1 cellular context compared by ENCODE assay signal in genomic region chr21:43865471-43866181, GRCh38.
TF ChIP-seq lines count a peak whose summit lies in the region.

No MANE protein-coding gene starts in this region.

TF ChIP-seq in HEK293, 187 proteins besides CTCF, POLR2A, EP300 and RAD21 (continued from another document and continues in another):
- TF ChIP-seq ZSCAN5A (tag by site-specific recombination; IDR thresholded peaks at IDR 0.05) (0 out of 2 replicates have a peak, but pooled peaks have one; percentile 22), SCRT1 (tag by site-specific recombination; IDR thresholded peaks at IDR 0.05; ENCODE audit: borderline replicate concordance) (no peak), ZFP69B (tag by site-specific recombination; IDR thresholded peaks at IDR 0.05) (no peak), BCL11A (tag by site-specific recombination; IDR thresholded peaks at IDR 0.05; ENCODE audit: low read depth) (peak; percentile 17; the same call in 1 of the 2 replicates), ZNF488 (tag by site-specific recombination; IDR thresholded peaks at IDR 0.05) (no peak), ZSCAN4 (tag by site-specific recombination; IDR thresholded peaks at IDR 0.05) (no peak), PBX3 (CRISPR knock-in tag; IDR thresholded peaks at IDR 0.05) (no peak), ZNF549 (tag by site-specific recombination; IDR thresholded peaks at IDR 0.05) (no peak), ZNF664 (tag by site-specific recombination; IDR thresholded peaks at IDR 0.05) (no peak), BCL11B (tag by site-specific recombination; IDR thresholded peaks at IDR 0.05; ENCODE audit: low read depth) (no peak; the same call in 1 of the 2 replicates), RBAK (tag by site-specific recombination; IDR thresholded peaks at IDR 0.05) (no peak), KLF9 (tag by site-specific recombination; IDR thresholded peaks at IDR 0.05; ENCODE audit: low read depth) (peak; percentile 9; the same call in 1 of the 2 replicates), ZNF292 (tag by site-specific recombination; IDR thresholded peaks at IDR 0.05; ENCODE audit: borderline replicate concordance, low read depth) (no peak), ZNF211 (tag by site-specific recombination; IDR thresholded peaks at IDR 0.05; ENCODE audit: low read depth) (no peak), ZNF677 (tag by site-specific recombination; IDR thresholded peaks at IDR 0.05) (0 out of 2 replicates have a peak, but pooled peaks have one; percentile 11), ZNF350 (tag by site-specific recombination; IDR thresholded peaks at IDR 0.05) (no peak), ZNF692 (tag by site-specific recombination; IDR thresholded peaks at IDR 0.05) (peak; percentile 10; the same call in 1 of the 2 replicates), YY1 (tag by site-specific recombination; IDR thresholded peaks at IDR 0.05) (no peak), ZNF214 (tag by site-specific recombination; IDR thresholded peaks at IDR 0.05; ENCODE audit: borderline replicate concordance) (no peak), PRDM4 (tag by site-specific recombination; IDR thresholded peaks at IDR 0.05) (peak; percentile 72; the same call in 1 of the 2 replicates), ZNF248 (tag by site-specific recombination; IDR thresholded peaks at IDR 0.05) (no peak), ZBTB11 (tag by site-specific recombination; conservative IDR thresholded peaks at IDR 0.05; ENCODE audit: low read depth) (no peak), ZNF24 (tag by site-specific recombination; IDR thresholded peaks at IDR 0.05) (0 out of 2 replicates have a peak, but pooled peaks have one; percentile 54), ZSCAN30 (tag by site-specific recombination; IDR thresholded peaks at IDR 0.05) (no peak), ZNF391 (tag by site-specific recombination; IDR thresholded peaks at IDR 0.05; ENCODE audit: borderline replicate concordance, low read depth) (no peak), ZNF354C (tag by site-specific recombination; IDR thresholded peaks at IDR 0.05; ENCODE audit: borderline replicate concordance, low read depth) (no peak), ZNF654 (tag by site-specific recombination; IDR thresholded peaks at IDR 0.05; ENCODE audit: low read depth) (no peak), ZBTB26 (tag by site-specific recombination; optimal IDR thresholded peaks at IDR 0.05) (peak; percentile 75), ZEB2 (tag by site-specific recombination; IDR thresholded peaks at IDR 0.05) (peak; percentile 69; the same call in 1 of the 2 replicates), ZNF529 (tag by site-specific recombination; IDR thresholded peaks at IDR 0.05; ENCODE audit: insufficient replicate concordance) (no peak), IKZF3 (tag by site-specific recombination; IDR thresholded peaks at IDR 0.05) (no peak), ZBTB44 (tag by site-specific recombination; IDR thresholded peaks at IDR 0.05) (no peak), ZNF280C (tag by site-specific recombination; IDR thresholded peaks at IDR 0.05) (no peak), ZNF404 (tag by site-specific recombination; IDR thresholded peaks at IDR 0.05) (no peak), ZNF449 (tag by site-specific recombination; IDR thresholded peaks at IDR 0.05) (no peak), ZBTB7A (tag by site-specific recombination; IDR thresholded peaks at IDR 0.05; ENCODE audit: low read depth) (peak; percentile 78), TCF7L2 (IDR thresholded peaks at IDR 0.05; ENCODE audit: borderline replicate concordance, low read depth, low read length) (no peak), ZNF324 (tag by site-specific recombination; IDR thresholded peaks at IDR 0.05) (0 out of 2 replicates have a peak, but pooled peaks have one; percentile 29), ZNF223 (tag by site-specific recombination; IDR thresholded peaks at IDR 0.05) (no peak), ZNF140 (tag by site-specific recombination; IDR thresholded peaks at IDR 0.05) (no peak)
